Comparison of ENCODE assay signal across 23 cellular contexts in the genomic region with DNA sequence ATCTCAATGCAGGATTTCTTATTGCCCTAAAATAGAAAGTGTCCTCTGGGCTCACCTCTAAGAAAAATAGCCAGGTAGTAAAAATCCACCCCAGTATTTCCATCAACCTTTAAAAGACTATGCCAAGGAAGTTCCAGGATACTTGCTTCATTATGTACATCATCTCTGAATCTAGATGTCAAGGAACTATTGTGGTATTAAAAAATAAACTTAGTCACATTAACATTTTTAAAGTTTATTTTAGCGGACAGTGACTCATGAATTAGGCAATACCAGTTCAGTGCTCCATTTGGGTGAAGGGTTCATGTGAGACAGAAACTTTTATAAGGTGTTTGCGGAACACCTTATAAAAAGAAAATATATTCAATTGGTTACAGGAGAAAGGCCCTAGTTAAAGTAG.
A peak's percentile ranks its signal among the peaks of the same experiment; 100 is the strongest.
DNase-seq lines count a peak whose midpoint lies in the region; ATAC-seq, FAIRE-seq and TF ChIP-seq lines count a peak whose summit lies in the region.
"Had no signal": no experiment of that assay in that cellular context is flagged by ENCODE, and none has a peak within 500 bp of the region (broad histone marks: within the 10 kb centered on the region; RNA-seq: fewer than 3 reads in every experiment).

No MANE protein-coding gene starts in this region.

- H3K79me2 ChIP-seq in astrocyte (ENCODE audit: insufficient read depth, low read length) = no peaks in the 10 kb centered on the region

- ATAC-seq in HG02763 (IDR thresholded peaks at IDR 0.05; ENCODE audit: unreplicated experiment) = no peak
- ATAC-seq: GM23338, HepG2, sciatic nerve had no signal

- no peak overlapping the region for H3K27ac Mint-ChIP-seq in astrocyte (ENCODE audit: unreplicated experiment)
- H3K27ac Mint-ChIP-seq: activated B cell treated with CpG ODN at 0.5 μM for 24 hours; activated naive CD8-positive, alpha-beta T cell; brain; CD4-positive, alpha-beta T cell; GM23338; stimulated activated naive CD8-positive, alpha-beta T cell treated with anti-CD3 and anti-CD28 coated beads, Interleukin-15, Interleukin-2, amounts not matched to agents 100 ng/mL and 50 ng/mL, for 24 hours had no signal

- H3K4me1 Mint-ChIP-seq in astrocyte (ENCODE audit: low read depth, unreplicated experiment) = peaks cover 2% of the 10 kb centered on the region
- H3K4me1 Mint-ChIP-seq: activated B cell treated with CpG ODN at 0.5 μM for 24 hours, brain had no signal

- POLR2A ChIA-PET in GM10248 (lab: Yijun Ruan, JAX) = no interaction called here

- CTCF ChIA-PET in GM10248 (lab: Yijun Ruan, JAX) = no interaction called here

- H3K4me1 ChIP-seq in astrocyte (ENCODE audit: insufficient read depth, low read length) = no peaks in the 10 kb centered on the region
- H3K4me1 ChIP-seq: thyroid gland had no signal

- no peak overlapping the region for H3K4me3 Mint-ChIP-seq in astrocyte (ENCODE audit: unreplicated experiment)
- H3K4me3 Mint-ChIP-seq: activated B cell treated with CpG ODN at 0.5 μM for 24 hours; activated naive CD8-positive, alpha-beta T cell; brain; CD4-positive, alpha-beta T cell; GM23338; stimulated activated naive CD8-positive, alpha-beta T cell treated with anti-CD3 and anti-CD28 coated beads, Interleukin-15, Interleukin-2, amounts not matched to agents 100 ng/mL and 50 ng/mL, for 24 hours had no signal

- no peaks in the 10 kb centered on the region for H3K27me3 Mint-ChIP-seq in astrocyte (ENCODE audit: low read depth, unreplicated experiment)
- H3K27me3 Mint-ChIP-seq: activated B cell treated with CpG ODN at 0.5 μM for 24 hours; activated naive CD8-positive, alpha-beta T cell; brain; CD4-positive, alpha-beta T cell; stimulated activated naive CD8-positive, alpha-beta T cell treated with anti-CD3 and anti-CD28 coated beads, Interleukin-15, Interleukin-2, amounts not matched to agents 100 ng/mL and 50 ng/mL, for 24 hours had no signal

- H2AFZ ChIP-seq in astrocyte (ENCODE audit: low read depth, low read length) = no peak overlapping the region
- H2AFZ ChIP-seq: GM23338 had no signal

- no peak for TF ChIP-seq CTCF in astrocyte (IDR thresholded peaks at IDR 0.05; ENCODE audit: insufficient read depth, low read depth, low read length)
- TF ChIP-seq CTCF in GM10248 (IDR thresholded peaks at IDR 0.05; ENCODE audit: control extremely low read depth, extremely low read depth, low read depth, missing control alignments) = no peak

- H3K27me3 ChIP-seq in astrocyte (ENCODE audit: insufficient read depth, low read length) = no peaks in the 10 kb centered on the region
- H3K27me3 ChIP-seq: thyroid gland had no signal

- no peaks in the 10 kb centered on the region for H3K36me3 Mint-ChIP-seq in astrocyte (ENCODE audit: low read depth, unreplicated experiment)
- H3K36me3 Mint-ChIP-seq: activated naive CD8-positive, alpha-beta T cell; brain had no signal

- H3K9me3 Mint-ChIP-seq in astrocyte (ENCODE audit: unreplicated experiment) = peaks cover 12% of the 10 kb centered on the region

- DNase-seq in HS-5 (ENCODE audit: low read depth) = peak; percentile 4
- DNase-seq in astrocyte (ENCODE audit: low read depth) = peak; percentile 33
- peak; percentile 28 for DNase-seq in fibroblast of peridontal ligament (ENCODE audit: extremely low read depth)
- no peak for DNase-seq in activated naive CD4-positive, alpha-beta T cell treated with anti-CD3 and anti-CD28 coated beads, Interleukin-2, amount 50 U/mL, for 16 hours
- no peak for DNase-seq in hippocampal formation (lab: John Stamatoyannopoulos, UW)
- DNase-seq in GM10248 (ENCODE audit: extremely low spot score) = no peak
- DNase-seq: activated B cell treated with CpG ODN at 0.5 μM for 24 hours; CD4-positive, alpha-beta T cell; effector CD8-positive, alpha-beta T cell; erythroblast; kidney glomerular epithelial cell; NCI-H774; T1000; thyroid gland had no signal

- H3K9me3 ChIP-seq in astrocyte (ENCODE audit: insufficient read depth, low read depth, low read length) = no peaks in the 10 kb centered on the region
- H3K9me3 ChIP-seq: thyroid gland had no signal

- no peak overlapping the region for H3K4me3 ChIP-seq in astrocyte (ENCODE audit: insufficient read depth, low read depth, low read length)
- H3K4me3 ChIP-seq: GM23338, lung, thyroid gland had no signal

- H4K20me1 ChIP-seq in astrocyte (ENCODE audit: insufficient read depth, low read length) = no peaks in the 10 kb centered on the region

- no peak overlapping the region for H3K4me2 ChIP-seq in astrocyte (ENCODE audit: low read length)
- H3K4me2 ChIP-seq: GM23338 had no signal

- no peak overlapping the region for H3K27ac ChIP-seq in astrocyte (ENCODE audit: low read depth, low read length)
- H3K27ac ChIP-seq: thyroid gland had no signal

- no peaks in the 10 kb centered on the region for H3K36me3 ChIP-seq in astrocyte (ENCODE audit: insufficient read depth, low read length)
- H3K36me3 ChIP-seq: thyroid gland had no signal

- no peak for FAIRE-seq in astrocyte (lab: Jason Lieb, UNC)
- FAIRE-seq: colon, HepG2 had no signal

- no peak overlapping the region for H3K9ac ChIP-seq in astrocyte (ENCODE audit: low read length)

Comparison
In these comparisons a context has a peak if more than half of its experiments do, and no peak if none do; other contexts are left out.
1. DNase-seq: peak in HS-5 (single experiment), astrocyte (single experiment) and fibroblast of peridontal ligament (single experiment); none in activated naive CD4-positive, alpha-beta T cell treated with anti-CD3 and anti-CD28 coated beads, Interleukin-2, amount 50 U/mL, for 16 hours (single experiment), hippocampal formation (0 of 2) and GM10248 (single experiment).